ENCODE assay signal across 8 cellular contexts in genomic region chr6:42960243-42961019, GRCh38. TPM values are rescaled to one million over a fixed set of nuclear protein-coding genes. Genes with fewer than 3 reads are reported as not detected.
DNase-seq lines count a peak whose midpoint lies in the region; ATAC-seq, FAIRE-seq and TF ChIP-seq lines count a peak whose summit lies in the region.

GNMT (plus strand) TSS chr6:42960754; CDS start chr6:42960768, 14 bp downstream.

- no peak for TF ChIP-seq POLR2A in HCT116 (IDR thresholded peaks at IDR 0.05; ENCODE audit: borderline replicate concordance, extremely low read depth, insufficient read depth, insufficient read length)

- DNase-seq in HCT116 (ENCODE audit: low read depth, low spot score) (no peak), SW480 (ENCODE audit: low spot score) (peak; percentile 58), bronchial epithelial cell (ENCODE audit: low read depth) (peak; percentile 57), kidney (peak; percentile 85), NCI-H446 treated with DMSO at 0.1 percent for 48 hours (lab: John Stamatoyannopoulos, UW) (no peak), NCI-H187 treated with DMSO at 0.1 percent for 48 hours (lab: John Stamatoyannopoulos, UW) (no peak)
- peak; percentile 46 for DNase-seq in stimulated activated CD4-positive, alpha-beta T cell treated with anti-CD3 and anti-CD28 coated beads, Interleukin-4, amount 100 ng/mL, for 1 hour

- POLR2A ChIA-PET in HCT116 (lab: Charles Lee): no interaction called here

- H2AFZ ChIP-seq in HCT116 (ENCODE audit: low read depth, low read length, poor library complexity, severe bottlenecking): no peak within 1 kb of the TSS

- H3K27me3 ChIP-seq in HCT116 (ENCODE audit: insufficient read depth, low read length) (no peaks in the 10 kb centered on the region), bronchial epithelial cell (ENCODE audit: control insufficient read depth, insufficient read depth, low read length) (no peaks in the 10 kb centered on the region)

- no peaks in the 10 kb centered on the region for H3K9me3 ChIP-seq in HCT116 (ENCODE audit: control insufficient read depth in 1 of 2, insufficient read depth in 1 of 2, low read depth in 1 of 2, low read length in 2 of 2)
- H3K9me3 ChIP-seq in kidney (ENCODE audit: control insufficient read depth in 1 of 2, low read length in 2 of 2): no peaks in the 10 kb centered on the region

- H4K20me1 ChIP-seq in HCT116 (ENCODE audit: insufficient read depth): no peaks in the 10 kb centered on the region

- no peaks in the 10 kb centered on the region for H3K79me2 ChIP-seq in HCT116 (ENCODE audit: insufficient read depth, low read length)

- H3K4me1 ChIP-seq in HCT116 (ENCODE audit: control insufficient read depth in 1 of 2, insufficient read depth in 2 of 2, low read length in 2 of 2) (peaks cover 10 to 17% of the 10 kb centered on the region in 2 experiments), kidney (ENCODE audit: control insufficient read depth in 1 of 2, insufficient read depth in 1 of 2, low read depth in 1 of 2, low read length in 2 of 2) (peaks cover 0 to 8% of the 10 kb centered on the region in 2 donors)

- H3K9me2 ChIP-seq in HCT116 (ENCODE audit: insufficient read depth): no peaks in the 10 kb centered on the region

- no peak for TF ChIP-seq RAD21 in HCT116 (IDR thresholded peaks at IDR 0.05; ENCODE audit: low read depth)

- TF ChIP-seq CTCF in 22Rv1 (IDR thresholded peaks at IDR 0.05) (peak; percentile 29), HCT116 (IDR thresholded peaks at IDR 0.05 in 2 of 3, conservative IDR thresholded peaks at IDR 0.05 in 1 of 3; ENCODE audit: borderline replicate concordance in 1 of 3, insufficient read depth in 1 of 3, low read depth in 2 of 3, low read length in 2 of 3) (no peak), bronchial epithelial cell (IDR thresholded peaks at IDR 0.05; ENCODE audit: insufficient read depth, low read length, severe bottlenecking) (no peak), kidney (IDR thresholded peaks at IDR 0.05; ENCODE audit: borderline replicate concordance, extremely low read depth, insufficient read depth) (no peak)

- ATAC-seq in HCT116: peak; percentile 88

- intact Hi-C loops in HCT116 (cut with micrococcal nuclease): loop anchor here (5.0 kb wide), 1 partner anchor 182 kb away; no protein-coding TSS in a partner anchor
- intact Hi-C loops in kidney (cut with DNase I): no loop called here

- CTCF ChIA-PET in HCT116 (lab: Charles Lee): interaction anchor here (1.4 kb wide), 1 partner anchor 10 kb away, joined by 3 read pairs; no protein-coding TSS in a partner anchor

- H3K4me2 ChIP-seq in HCT116 (ENCODE audit: low read length): peak within 1 kb of the TSS; percentile 99

- H3K27ac ChIP-seq in 22Rv1 (peak within 1 kb of the TSS; percentile 84), HCT116 (ENCODE audit: low read depth, low read length) (no peak within 1 kb of the TSS; the same call in 1 of the 2 replicates), kidney (ENCODE audit: low read depth in 2 of 2, low read length in 2 of 2) (no peak within 1 kb of the TSS)

- H3K4me3 ChIP-seq in HCT116 (replicated peaks in 1 of 2; ENCODE audit: low read depth in 1 of 2, low read length in 2 of 2): peak within 1 kb of the TSS; percentile 50 to 65
- peak within 1 kb of the TSS; percentile 37 for H3K4me3 ChIP-seq in bronchial epithelial cell (ENCODE audit: low read depth, low read length)
- peak within 1 kb of the TSS; percentile 76 to 79 for H3K4me3 ChIP-seq in kidney (ENCODE audit: low read length in 2 of 2)

- peak within 1 kb of the TSS; percentile 51; the same call in 1 of the 2 replicates for H3K9ac ChIP-seq in HCT116 (ENCODE audit: low read length)
- H3K9ac ChIP-seq in kidney (ENCODE audit: low read length in 2 of 2): peak within 1 kb of the TSS; percentile 55 to 65

- FAIRE-seq in bronchial epithelial cell (lab: Jason Lieb, UNC): no peak
- FAIRE-seq in kidney (lab: Jason Lieb, UNC): no peak

- RAD21 ChIA-PET in HCT116 (lab: Charles Lee; ENCODE audit: low non-redundant PET in 1 of 2, low total read pairs in 2 of 2, uncharacterized antibody in 2 of 2, unreplicated experiment in 2 of 2): no interaction called here

- H3K36me3 ChIP-seq in HCT116 (ENCODE audit: control insufficient read depth in 1 of 2, insufficient read depth in 2 of 2, low read length in 2 of 2): no peaks in the 10 kb centered on the region
- peaks cover 14% of the 10 kb centered on the region for H3K36me3 ChIP-seq in bronchial epithelial cell (ENCODE audit: control insufficient read depth, insufficient read depth, low read length)
- peaks cover 3 to 4% of the 10 kb centered on the region in 2 donors for H3K36me3 ChIP-seq in kidney (ENCODE audit: control insufficient read depth in 1 of 2, insufficient read depth in 2 of 2, low read length in 2 of 2)

- no TSS peak for BruUV-seq in HCT116 (replicated peaks; lab: Mats Ljungman, UMichigan)

TF ChIP-seq in HCT116, 20 proteins besides CTCF, POLR2A, EP300 and RAD21:
- no peak for TF ChIP-seq CBX3 (IDR thresholded peaks at IDR 0.05; ENCODE audit: low read depth)
- 0 out of 2 replicates have a peak, but pooled peaks have one; percentile 8 for TF ChIP-seq POLR2AphosphoS5 (IDR thresholded peaks at IDR 0.05; ENCODE audit: low read depth, low read length)

RNA-seq across cellular contexts. Expression of gene GNMT, which starts in this region (rescaled TPM):
- total RNA-seq in HCT116 (2021; ENCODE audit: unreplicated experiment) (0.57 TPM), bronchial epithelial cell (0.26 TPM in 1 of 2 replicates, not detected in the other), kidney (0.54 TPM)
- polyA plus RNA-seq in HCT116 (2012): 0.17 and 0.31 TPM in 2 replicates
- polyA plus RNA-seq in kidney (ENCODE audit: insufficient read depth, low read depth, low replicate concordance): 1.9 TPM

Comparison
In these comparisons a context has a peak if more than half of its experiments do, and no peak if none do; other contexts are left out.
1. Peak in ATAC-seq, H3K4me3 ChIP-seq, H3K9ac ChIP-seq and H3K4me2 ChIP-seq in HCT116; RNA of the gene not detected or under 1 TPM.
2. Peak in DNase-seq and H3K4me3 ChIP-seq in bronchial epithelial cell; RNA of the gene not detected or under 1 TPM.
3. DNase-seq: peak in SW480 (single experiment), kidney (single experiment) and stimulated activated CD4-positive, alpha-beta T cell treated with anti-CD3 and anti-CD28 coated beads, Interleukin-4, amount 100 ng/mL, for 1 hour (single experiment); none in HCT116 (single experiment), NCI-H446 treated with DMSO at 0.1 percent for 48 hours (single experiment) and NCI-H187 treated with DMSO at 0.1 percent for 48 hours (single experiment).
4. Peak in every context shown above with its lines, with median percentiles within 50 percentile points of each other: H3K4me3 ChIP-seq.